In the genomic region with DNA sequence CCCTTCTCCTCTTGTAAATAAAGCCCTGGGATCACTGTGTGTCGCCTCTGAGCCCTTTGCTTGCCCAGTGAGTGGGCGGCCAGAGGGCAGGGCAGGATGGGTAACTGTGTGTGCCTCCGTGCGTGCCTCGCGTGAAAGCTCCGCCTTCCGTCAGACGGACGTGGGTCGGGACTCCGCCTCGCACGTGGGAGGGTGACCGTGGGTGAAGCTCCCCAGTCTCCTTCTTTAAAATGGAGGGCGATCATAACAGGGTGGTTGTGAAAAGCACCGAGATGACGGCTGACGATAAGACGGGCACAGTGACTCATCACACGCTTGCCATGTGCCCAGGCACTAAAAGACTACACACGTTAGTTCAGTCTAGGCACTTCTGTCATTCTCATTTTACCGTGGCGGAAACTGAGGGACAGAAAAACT, we compare ENCODE assay signal across 1 cellular context.
TF ChIP-seq lines count a peak whose summit lies in the region.

No MANE protein-coding gene starts in this region.

TF ChIP-seq in endothelial cell of umbilical vein, 7 proteins besides CTCF, POLR2A, EP300 and RAD21:
- TF ChIP-seq POLR2AphosphoS5 (IDR thresholded peaks at IDR 0.05; ENCODE audit: insufficient read depth, low read depth, low read length) (no peak), GATA2 (IDR thresholded peaks at IDR 0.05; ENCODE audit: insufficient read depth, insufficient read length, low read depth, low read length) (no peak), JUN (IDR thresholded peaks at IDR 0.05; ENCODE audit: borderline replicate concordance, insufficient read depth, insufficient read length, low read depth) (peak; percentile 28)
TF ChIP-seq in endothelial cell of umbilical vein: peak in this region for 1.
